Comparison of ENCODE assay signal across 21 cellular contexts in genomic region chr6:130134594-130134993, GRCh38.
A peak's percentile ranks its signal among the peaks of the same experiment; 100 is the strongest.
DNase-seq lines count a peak whose midpoint lies in the region; ATAC-seq, FAIRE-seq and TF ChIP-seq lines count a peak whose summit lies in the region.
"Had no signal": no experiment of that assay in that cellular context is flagged by ENCODE, and none has a peak within 500 bp of the region (broad histone marks: within the 10 kb centered on the region; RNA-seq: fewer than 3 reads in every experiment).

No MANE protein-coding gene starts in this region.

- TF ChIP-seq RAD21 in SK-N-SH (IDR thresholded peaks at IDR 0.05; ENCODE audit: low read length) = no peak

- H4K20me1 ChIP-seq in SK-N-SH (ENCODE audit: insufficient read depth) = no peaks in the 10 kb centered on the region

- H3K56ac ChIP-seq in mesendoderm (ENCODE audit: low read length) = no peak overlapping the region

- no peak overlapping the region for H3K4ac ChIP-seq in mesendoderm (ENCODE audit: low read depth, low read length)

- H3K4me3 ChIP-seq in SK-N-SH (ENCODE audit: low read depth in 2 of 2, low read length in 1 of 2) (no peak overlapping the region), mesendoderm (ENCODE audit: low read length) (no peak overlapping the region)
- H3K4me3 ChIP-seq: A549, breast epithelium, GM23248, neural progenitor cell had no signal

- H3K79me1 ChIP-seq in mesendoderm (ENCODE audit: low read length) = no peaks in the 10 kb centered on the region

- TF ChIP-seq CTCF in SK-N-SH (IDR thresholded peaks at IDR 0.05) = no peak
- TF ChIP-seq CTCF in D721Med (IDR thresholded peaks at IDR 0.05; ENCODE audit: insufficient read depth, missing control alignments) = peak; percentile 36
- peak; percentile 61 for TF ChIP-seq CTCF in VCaP (conservative IDR thresholded peaks at IDR 0.05)

- H3K27me3 ChIP-seq in SK-N-SH (ENCODE audit: insufficient read depth) (no peaks in the 10 kb centered on the region), mesendoderm (ENCODE audit: insufficient read depth, low read length, poor library complexity) (no peaks in the 10 kb centered on the region)
- H3K27me3 ChIP-seq: breast epithelium, neural progenitor cell had no signal

- H2AK5ac ChIP-seq in mesendoderm (ENCODE audit: low read length) = no peak overlapping the region

- H2BK5ac ChIP-seq in mesendoderm (ENCODE audit: low read length) = no peak overlapping the region

- DNase-seq in SK-N-SH (no peak), D721Med (ENCODE audit: insufficient read length, low spot score) (no peak), naive B cell (no peak), mesendoderm (no peak)
- DNase-seq: activated CD4-positive, alpha-beta T cell treated with anti-CD3 and anti-CD28 coated beads, Interleukin-2, amount 50 U/mL, for 1 hour; activated gamma-delta T cell; GM23248; KG1; NCI-H1092 treated with DMSO at 0.1 percent for 48 hours; NCI-H2171 treated with DMSO at 0.1 percent for 48 hours; stimulated activated CD4-positive, alpha-beta T cell treated with anti-CD3 and anti-CD28 coated beads, Interleukin-12 subunit alpha, Interleukin-12 subunit beta, amount 100 ng/mL, for 4 hours had no signal

- H3K27me3 Mint-ChIP-seq in naive B cell = no peaks in the 10 kb centered on the region
- H3K27me3 Mint-ChIP-seq: type B pancreatic cell had no signal

- H4K8ac ChIP-seq in mesendoderm (ENCODE audit: low read depth, low read length) = no peak overlapping the region

- peaks cover 38 to 46% (median 42%) of the 10 kb centered on the region in 3 donors for H3K4me1 Mint-ChIP-seq in naive B cell

- no peaks in the 10 kb centered on the region for H3K9me2 ChIP-seq in SK-N-SH

- FAIRE-seq in D721Med (lab: Jason Lieb, UNC) = no peak
- FAIRE-seq: A549 had no signal

- no peak overlapping the region for H3K27ac ChIP-seq in SK-N-SH (ENCODE audit: low read depth in 2 of 2, low read length in 1 of 2)
- H3K27ac ChIP-seq in VCaP = no peak overlapping the region
- H3K27ac ChIP-seq in mesendoderm (ENCODE audit: low read depth, low read length) = no peak overlapping the region
- H3K27ac ChIP-seq: A549, breast epithelium, GM23248, neural progenitor cell had no signal

- CTCF ChIA-PET in SK-N-SH (lab: Yijun Ruan, JAX) = interaction anchor here (0.7 kb wide), 1 partner anchor 14 kb away, joined by 5 read pairs; no protein-coding TSS in a partner anchor

- no peak overlapping the region for H2AFZ ChIP-seq in SK-N-SH (ENCODE audit: low read depth)
- H2AFZ ChIP-seq: GM23248, neural progenitor cell had no signal

- H2BK15ac ChIP-seq in mesendoderm (replicated peaks; ENCODE audit: low read depth) = no peak overlapping the region

- H3K4me1 ChIP-seq in SK-N-SH (ENCODE audit: control insufficient read depth in 1 of 2, insufficient read depth in 2 of 2, low read depth in 1 of 2, low read length in 1 of 2) (0 out of 4 replicates have a peak, but pooled peaks cover 0 to 2% of the 10 kb centered on the region in 2 experiments), mesendoderm (ENCODE audit: control insufficient read depth, low read depth, low read length) (no peaks in the 10 kb centered on the region)
- H3K4me1 ChIP-seq: A549, breast epithelium had no signal

- no peaks in the 10 kb centered on the region for H3K9me3 Mint-ChIP-seq in naive B cell
- H3K9me3 Mint-ChIP-seq: neural progenitor cell, type B pancreatic cell had no signal

- WGBS in SK-N-SH (ENCODE audit: low lambda C conversion rate) = 61% methylated on average over 2 of the region's 2 CpGs
- no CpG with 5 or more reads among the region's 2 CpGs for WGBS in mesendoderm (ENCODE audit: extremely low coverage, insufficient coverage, low lambda C conversion rate)

- H3K79me2 ChIP-seq in SK-N-SH (ENCODE audit: insufficient read depth) (no peaks in the 10 kb centered on the region), mesendoderm (ENCODE audit: control insufficient read depth, insufficient read depth, low read length) (no peaks in the 10 kb centered on the region)

- peaks cover 5% of the 10 kb centered on the region for H3F3A ChIP-seq in SK-N-SH (replicated peaks; ENCODE audit: insufficient read depth)

- H3K36me3 ChIP-seq in SK-N-SH (replicated peaks in 1 of 2; ENCODE audit: control insufficient read depth in 1 of 2, insufficient read depth in 2 of 2, low read length in 1 of 2) (peaks cover 8 to 32% of the 10 kb centered on the region in 2 experiments), mesendoderm (ENCODE audit: control insufficient read depth, insufficient read depth, low read length) (no peaks in the 10 kb centered on the region)
- H3K36me3 ChIP-seq: breast epithelium, neural progenitor cell had no signal

- H2BK120ac ChIP-seq in mesendoderm (ENCODE audit: low read depth, low read length) = no peak overlapping the region

- TF ChIP-seq EP300 in SK-N-SH (IDR thresholded peaks at IDR 0.05; ENCODE audit: borderline replicate concordance in 1 of 2, low read depth in 1 of 2, low read length in 1 of 2) = no peak

- H3K36me3 Mint-ChIP-seq in naive B cell = peaks cover 38 to 45% of the 10 kb centered on the region in 2 donors

- H3K27ac Mint-ChIP-seq in naive B cell = peak overlapping the region in 5 of 6 donors; percentile 40 to 90 (median 70)
- H3K27ac Mint-ChIP-seq: neural progenitor cell, type B pancreatic cell had no signal

- peak; percentile 36; the same call in 1 of the 3 replicates for ATAC-seq in SK-N-SH treated with all-trans-retinoic acid at 6 μM for 48 hours
- ATAC-seq in naive B cell (ENCODE audit: low read depth in 2 of 2) = no peak
- no peak for ATAC-seq in GM18858 (IDR thresholded peaks at IDR 0.05; ENCODE audit: unreplicated experiment)
- no peak for ATAC-seq in HG02588 (IDR thresholded peaks at IDR 0.05; ENCODE audit: unreplicated experiment)
- ATAC-seq: A549, esophagus mucosa, Right ventricle myocardium inferior had no signal

- no peak overlapping the region for H4K5ac ChIP-seq in mesendoderm (ENCODE audit: low read length)

- H3K4me2 ChIP-seq in SK-N-SH (no peak overlapping the region), mesendoderm (ENCODE audit: low read length) (no peak overlapping the region)
- H3K4me2 ChIP-seq: A549, neural progenitor cell had no signal

- no peaks in the 10 kb centered on the region for H3K9me3 ChIP-seq in SK-N-SH
- H3K9me3 ChIP-seq: A549, breast epithelium had no signal

- H3K4me3 Mint-ChIP-seq in naive B cell = no peak overlapping the region
- H3K4me3 Mint-ChIP-seq: neural progenitor cell, type B pancreatic cell had no signal

- no peak overlapping the region for H3K23ac ChIP-seq in mesendoderm (ENCODE audit: low read length)

- no peak overlapping the region for H3K18ac ChIP-seq in mesendoderm (ENCODE audit: low read length)

- no peak overlapping the region for H3K9ac ChIP-seq in SK-N-SH
- no peak overlapping the region for H3K9ac ChIP-seq in mesendoderm (ENCODE audit: low read length)
- H3K9ac ChIP-seq: GM23248, neural progenitor cell had no signal

- POLR2A ChIA-PET in SK-N-SH (lab: Yijun Ruan, JAX) = no interaction called here

TF ChIP-seq in SK-N-SH treated with all-trans-retinoic acid at 6 μM for 48 hours, 23 proteins besides CTCF, POLR2A, EP300 and RAD21 (continues in another document):
- TF ChIP-seq ESRRG (CRISPR knock-in tag; IDR thresholded peaks at IDR 0.05) = no peak
- no peak for TF ChIP-seq PPARA (CRISPR knock-in tag; IDR thresholded peaks at IDR 0.05; ENCODE audit: borderline replicate concordance)
- TF ChIP-seq ZC3H10 (CRISPR knock-in tag; IDR thresholded peaks at IDR 0.05) = no peak
- no peak for TF ChIP-seq TOX (CRISPR knock-in tag; IDR thresholded peaks at IDR 0.05; ENCODE audit: borderline replicate concordance)
- TF ChIP-seq RARB (CRISPR knock-in tag; IDR thresholded peaks at IDR 0.05) = no peak
- no peak for TF ChIP-seq CSDC2 (CRISPR knock-in tag; IDR thresholded peaks at IDR 0.05)
- no peak for TF ChIP-seq ZNF70 (CRISPR knock-in tag; IDR thresholded peaks at IDR 0.05)
- TF ChIP-seq GLIS3 (CRISPR knock-in tag; IDR thresholded peaks at IDR 0.05) = no peak
- TF ChIP-seq SNAI2 (CRISPR knock-in tag; IDR thresholded peaks at IDR 0.05) = no peak
- TF ChIP-seq CSRNP3 (CRISPR knock-in tag; IDR thresholded peaks at IDR 0.05) = no peak

TF ChIP-seq in SK-N-SH, 30 proteins besides CTCF, POLR2A, EP300 and RAD21 (continues in another document):
- TF ChIP-seq TEAD4 (IDR thresholded peaks at IDR 0.05; ENCODE audit: borderline replicate concordance, insufficient read depth) (no peak), FOXJ3 (CRISPR knock-in tag; IDR thresholded peaks at IDR 0.05) (no peak), GABPA (IDR thresholded peaks at IDR 0.05; ENCODE audit: low read depth) (no peak), JUND (IDR thresholded peaks at IDR 0.05) (no peak), NRF1 (IDR thresholded peaks at IDR 0.05; ENCODE audit: low read depth, low read length) (no peak), GATA2 (CRISPR knock-in tag; IDR thresholded peaks at IDR 0.05) (no peak), USF2 (IDR thresholded peaks at IDR 0.05; ENCODE audit: borderline replicate concordance, low read depth, low read length) (no peak), MXI1 (IDR thresholded peaks at IDR 0.05; ENCODE audit: low read depth, low read length) (no peak), NFIC (IDR thresholded peaks at IDR 0.05; ENCODE audit: borderline replicate concordance) (no peak), USF1 (IDR thresholded peaks at IDR 0.05; ENCODE audit: borderline replicate concordance, low read depth) (no peak), ELF1 (IDR thresholded peaks at IDR 0.05) (no peak), RCOR1 (IDR thresholded peaks at IDR 0.05; ENCODE audit: low read length) (no peak), TCF12 (IDR thresholded peaks at IDR 0.05) (no peak), POLR2AphosphoS5 (IDR thresholded peaks at IDR 0.05; ENCODE audit: low read depth, low read length) (no peak), SIN3A (IDR thresholded peaks at IDR 0.05; ENCODE audit: borderline replicate concordance, low read depth, low read length) (no peak), TAF1 (IDR thresholded peaks at IDR 0.05; ENCODE audit: borderline replicate concordance, low read depth, low read length) (no peak)
